8 cellular contexts compared by ENCODE assay signal in the genomic region with DNA sequence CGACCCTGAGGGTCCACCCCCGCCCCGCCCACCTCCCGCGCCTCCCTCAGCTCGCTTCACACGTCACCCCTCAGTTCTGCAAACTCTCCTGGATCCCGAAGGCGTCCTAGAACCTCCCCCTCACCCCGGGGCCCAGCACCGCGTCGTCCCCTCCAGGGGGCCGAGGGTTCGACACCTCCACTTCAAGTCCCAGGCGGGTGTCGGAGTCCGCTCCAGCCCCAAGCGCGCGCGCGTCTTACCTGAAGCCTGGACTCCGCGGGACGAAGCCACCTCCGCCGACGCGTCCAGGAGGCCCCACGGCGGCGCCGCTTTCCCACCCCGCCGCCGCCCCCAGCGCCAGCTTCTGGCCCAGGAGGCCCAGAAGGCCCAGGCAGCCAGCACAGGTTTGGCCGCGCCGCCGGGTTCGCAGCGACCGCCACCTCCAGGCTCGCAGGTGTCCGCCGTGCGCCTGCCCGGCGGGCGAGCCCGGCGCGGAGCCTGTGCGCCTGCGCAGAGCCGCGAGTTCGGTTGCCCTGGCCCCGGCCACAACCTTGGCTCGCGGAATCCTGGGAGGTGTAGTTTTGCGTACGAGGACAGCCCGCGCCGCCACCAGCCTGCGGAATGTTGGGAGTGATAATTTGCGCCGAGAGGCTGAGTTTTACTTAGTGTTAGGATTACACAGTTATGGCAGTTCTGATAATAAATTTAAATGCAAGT. TPM values are rescaled to one million over a fixed set of nuclear protein-coding genes. Genes with fewer than 3 reads are reported as not detected.
DNase-seq lines count a peak whose midpoint lies in the region; ATAC-seq and TF ChIP-seq lines count a peak whose summit lies in the region.

A gene (minus strand): TSS at position 483 of the 696 bp plus-strand sequence. CDS start 24,648 bp downstream, outside the sequence.

- H2AK5ac ChIP-seq in IMR-90 (ENCODE audit: low read depth, low read length) = no peak within 1 kb of the TSS

- TF ChIP-seq RAD21 in IMR-90 (IDR thresholded peaks at IDR 0.05; ENCODE audit: low read length) = no peak

- H2AK9ac ChIP-seq in IMR-90 (replicated peaks; ENCODE audit: low read depth, low read length, poor library complexity) = peak within 1 kb of the TSS; percentile 82

- POLR2A ChIA-PET in IMR-90 (lab: Charles Lee; ENCODE audit: unreplicated experiment) = no interaction called here

- H3K27me3 ChIP-seq in IMR-90 (ENCODE audit: control insufficient read depth, insufficient read depth, low read length) = no peaks in the 10 kb centered on the region; the same call in 1 of the 2 replicates
- no peaks in the 10 kb centered on the region for H3K27me3 ChIP-seq in Peyer's patch
- H3K27me3 ChIP-seq in esophagus squamous epithelium = no peaks in the 10 kb centered on the region
- no peaks in the 10 kb centered on the region for H3K27me3 ChIP-seq in muscle layer of duodenum (ENCODE audit: low read depth, low read length)

- no peak within 1 kb of the TSS for H3K56ac ChIP-seq in IMR-90 (ENCODE audit: extremely low read depth, insufficient read depth, low read length)

- 0 out of 2 replicates have a peak within 1 kb of the TSS, but pooled peaks have one; percentile 37 for H3K14ac ChIP-seq in IMR-90 (replicated peaks; ENCODE audit: low read depth, low read length)

- peak within 1 kb of the TSS; percentile 83 for H3K4me2 ChIP-seq in IMR-90 (ENCODE audit: low read depth, low read length)

- no peak within 1 kb of the TSS for H2BK15ac ChIP-seq in IMR-90 (ENCODE audit: low read depth, low read length)

- peak within 1 kb of the TSS; percentile 28 for H3K9ac ChIP-seq in IMR-90 (ENCODE audit: low read depth, low read length)

- H3K18ac ChIP-seq in IMR-90 (ENCODE audit: low read depth, low read length) = no peak within 1 kb of the TSS

- H2BK20ac ChIP-seq in IMR-90 (ENCODE audit: low read depth, low read length) = no peak within 1 kb of the TSS

- H4K5ac ChIP-seq in IMR-90 (ENCODE audit: low read depth, low read length) = peak within 1 kb of the TSS; percentile 22; the same call in 1 of the 2 replicates

- H3K79me1 ChIP-seq in IMR-90 (ENCODE audit: low read depth in 1 of 2, low read length in 2 of 2) = peaks cover 0 to 8% of the 10 kb centered on the region in 2 experiments; a peak in 2 of 4 replicates

- no peak within 1 kb of the TSS for H4K91ac ChIP-seq in IMR-90 (ENCODE audit: insufficient read depth, low read depth, low read length)

- peaks cover 9% of the 10 kb centered on the region; the same call in 1 of the 2 replicates for H3K9me1 ChIP-seq in IMR-90 (ENCODE audit: insufficient read depth, low read length)

- H2BK5ac ChIP-seq in IMR-90 (ENCODE audit: low read depth, low read length, poor library complexity, severe bottlenecking) = no peak within 1 kb of the TSS

- dilution Hi-C loops in IMR-90 (cut with HindIII; ENCODE audit: low sequenced_read_pairs, unreplicated experiment) = no loop called here

- CTCF ChIA-PET in IMR-90 (lab: Yijun Ruan, JAX) = interaction anchor here (1.0 kb wide), 1 partner anchor 397 kb away, joined by 3 read pairs; no protein-coding TSS in a partner anchor

- no peak within 1 kb of the TSS; the same call in 1 of the 2 replicates for H3K4ac ChIP-seq in IMR-90 (ENCODE audit: low read depth, low read length)

- WGBS in IMR-90 (ENCODE audit: extremely low coverage in 2 of 2, insufficient read length in 1 of 2), 2 experiments = 0% methylated on average over 34 of the region's 71 CpGs; no CpG with 5 or more reads in 1 of the 2 experiments
- 0% methylated on average over 4 to 10 of the region's 71 CpGs for WGBS in esophagus squamous epithelium, 2 donors

- intact Hi-C loops in IMR-90 (cut with micrococcal nuclease) = no loop called here
- intact Hi-C loops in esophagus squamous epithelium (cut with DNase I) = no loop called here

- in situ Hi-C loops in IMR-90 (cut with MboI; ENCODE audit: low sequenced_read_pairs) = no loop called here

- H3K4me1 ChIP-seq in IMR-90 (ENCODE audit: control insufficient read depth, insufficient read depth, low read length) (peaks cover 3% of the 10 kb centered on the region; the same call in 1 of the 2 replicates), Peyer's patch (peaks cover 0 to 12% (median 4%) of the 10 kb centered on the region in 4 donors), esophagus squamous epithelium (peaks cover 4 to 35% (median 4%) of the 10 kb centered on the region in 3 donors), muscle layer of duodenum (ENCODE audit: control insufficient read depth in 1 of 2, insufficient read depth in 2 of 2, low read length in 2 of 2) (peaks cover 4 to 6% of the 10 kb centered on the region in 2 donors)

- DNase-seq in CMK (ENCODE audit: low read depth) (peak; percentile 45), IMR-90 (peak; percentile 71), Peyer's patch (peak; percentile 84 to 95 (median 91)), activated T-helper 1 cell treated with Interleukin-2 at 50 U/mL for 16 hours (ENCODE audit: low read depth) (peak; percentile 84), esophagus squamous epithelium (lab: John Stamatoyannopoulos, UW) (peak; percentile 17)
- DNase-seq in stimulated activated CD8-positive, alpha-beta memory T cell treated with anti-CD3 and anti-CD28 coated beads, Interleukin-4, amount 100 ng/mL, for 48 hours = peak; percentile 90

- peak within 1 kb of the TSS in 1 of 2 experiments; percentile 28; a peak in 1 of 4 replicates for H4K8ac ChIP-seq in IMR-90 (ENCODE audit: low read depth in 2 of 2, low read length in 2 of 2)

- peak within 1 kb of the TSS; percentile 86 for H3K4me3 ChIP-seq in IMR-90 (ENCODE audit: insufficient read depth, low read depth, low read length)
- H3K4me3 ChIP-seq in Peyer's patch = peak within 1 kb of the TSS; percentile 64 to 86 (median 78)
- H3K4me3 ChIP-seq in esophagus squamous epithelium = peak within 1 kb of the TSS; percentile 58 to 96 (median 82)
- H3K4me3 ChIP-seq in muscle layer of duodenum (ENCODE audit: low read depth in 1 of 2, low read length in 2 of 2) = peak within 1 kb of the TSS; percentile 70 to 72

- no TSS peak for BruUV-seq in IMR-90 (replicated peaks; lab: Mats Ljungman, UMichigan)

- TF ChIP-seq POLR2A in IMR-90 (IDR thresholded peaks at IDR 0.05; ENCODE audit: low read depth, low read length) = no peak
- TF ChIP-seq POLR2A in Peyer's patch (IDR thresholded peaks at IDR 0.05) = peak in 1 of 2 donors; percentile 44
- TF ChIP-seq POLR2A in esophagus squamous epithelium (IDR thresholded peaks at IDR 0.05) = peak in 3 of 4 donors; percentile 50 to 59 (median 57)

- peak within 1 kb of the TSS; percentile 93 for H2AFZ ChIP-seq in IMR-90 (replicated peaks; ENCODE audit: low read length, poor library complexity)

- H3K27ac ChIP-seq in IMR-90 (ENCODE audit: insufficient read depth, low read length) = no peak within 1 kb of the TSS
- peak within 1 kb of the TSS; percentile 11 to 72 (median 34) for H3K27ac ChIP-seq in Peyer's patch
- H3K27ac ChIP-seq in esophagus squamous epithelium = peak within 1 kb of the TSS; percentile 64 to 81 (median 72)
- H3K27ac ChIP-seq in muscle layer of duodenum (ENCODE audit: low read length) = no peak within 1 kb of the TSS

- TF ChIP-seq CTCF in IMR-90 (conservative IDR thresholded peaks at IDR 0.05; ENCODE audit: low read depth, low read length) (no peak), Peyer's patch (IDR thresholded peaks at IDR 0.05) (peak in 2 of 6 experiments; percentile 10 to 26), esophagus squamous epithelium (IDR thresholded peaks at IDR 0.05) (peak in 2 of 6 experiments; percentile 7 to 50)

- ATAC-seq in GM21447 (IDR thresholded peaks at IDR 0.05; ENCODE audit: unreplicated experiment) (peak; percentile 83), IMR-90 (ENCODE audit: low read depth) (peak; percentile 99)

- H3K36me3 ChIP-seq in IMR-90 (ENCODE audit: control insufficient read depth, insufficient read depth, low read length) = no peaks in the 10 kb centered on the region
- no peaks in the 10 kb centered on the region for H3K36me3 ChIP-seq in Peyer's patch
- H3K36me3 ChIP-seq in esophagus squamous epithelium = no peaks in the 10 kb centered on the region
- H3K36me3 ChIP-seq in muscle layer of duodenum (ENCODE audit: control insufficient read depth in 1 of 2, insufficient read depth in 2 of 2, low read length in 2 of 2) = no peaks in the 10 kb centered on the region

- H4K20me1 ChIP-seq in IMR-90 (ENCODE audit: insufficient read depth, low read length) = no peaks in the 10 kb centered on the region

- no peak within 1 kb of the TSS for H3K23ac ChIP-seq in IMR-90 (ENCODE audit: low read depth, low read length)

- no peak within 1 kb of the TSS for H2BK120ac ChIP-seq in IMR-90 (ENCODE audit: low read depth, low read length)

- no peaks in the 10 kb centered on the region for H3K9me3 ChIP-seq in IMR-90 (ENCODE audit: control insufficient read depth, insufficient read depth, low read length)
- no peaks in the 10 kb centered on the region for H3K9me3 ChIP-seq in Peyer's patch
- no peaks in the 10 kb centered on the region for H3K9me3 ChIP-seq in esophagus squamous epithelium
- no peaks in the 10 kb centered on the region for H3K9me3 ChIP-seq in muscle layer of duodenum (ENCODE audit: control insufficient read depth in 1 of 2, low read length in 2 of 2)

TF ChIP-seq in IMR-90, 13 proteins besides CTCF, POLR2A, EP300 and RAD21 (continues in another document):
- TF ChIP-seq FOS (IDR thresholded peaks at IDR 0.05; ENCODE audit: low read depth, low read length) (peak; percentile 2; the same call in 1 of the 2 replicates), MAZ (IDR thresholded peaks at IDR 0.05; ENCODE audit: borderline replicate concordance, low read depth, low read length) (0 out of 2 replicates have a peak, but pooled peaks have one; percentile 12), MAFK (IDR thresholded peaks at IDR 0.05; ENCODE audit: low read depth, low read length) (no peak), CEBPB (IDR thresholded peaks at IDR 0.05; ENCODE audit: low read depth, low read length) (no peak), RFX5 (IDR thresholded peaks at IDR 0.05; ENCODE audit: low read depth, low read length) (no peak), CHD1 (IDR thresholded peaks at IDR 0.05; ENCODE audit: low read depth, low read length) (no peak)
- TF ChIP-seq, protein P1, sequence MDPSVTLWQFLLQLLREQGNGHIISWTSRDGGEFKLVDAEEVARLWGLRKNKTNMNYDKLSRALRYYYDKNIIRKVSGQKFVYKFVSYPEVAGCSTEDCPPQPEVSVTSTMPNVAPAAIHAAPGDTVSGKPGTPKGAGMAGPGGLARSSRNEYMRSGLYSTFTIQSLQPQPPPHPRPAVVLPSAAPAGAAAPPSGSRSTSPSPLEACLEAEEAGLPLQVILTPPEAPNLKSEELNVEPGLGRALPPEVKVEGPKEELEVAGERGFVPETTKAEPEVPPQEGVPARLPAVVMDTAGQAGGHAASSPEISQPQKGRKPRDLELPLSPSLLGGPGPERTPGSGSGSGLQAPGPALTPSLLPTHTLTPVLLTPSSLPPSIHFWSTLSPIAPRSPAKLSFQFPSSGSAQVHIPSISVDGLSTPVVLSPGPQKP (IDR thresholded peaks at IDR 0.05; ENCODE audit: borderline replicate concordance, low read depth, low read length) = no peak

RNA-seq across cellular contexts. Expression of the gene that starts here (rescaled TPM):
- 6.4 and 7.5 TPM in 2 replicates for total RNA-seq in IMR-90 (2012; rRNA removed)
- polyA plus RNA-seq in IMR-90 (2012; rRNA removed) = 16.2 and 19.4 TPM in 2 replicates
- 10.7 and 24.9 TPM in 2 replicates for polyA plus RNA-seq in IMR-90 (2012; cell fraction: cytosol; rRNA removed)
- polyA plus RNA-seq in IMR-90 (2012; cell fraction: nucleus; rRNA removed; ENCODE audit: low replicate concordance) = 8.4 and 15.5 TPM in 2 replicates
- total RNA-seq in Peyer's patch = 10 to 100 TPM in 1 of 4 donors, 1 to 10 TPM in 3; 4.1 to 11.8 (median 7.1) TPM
- total RNA-seq in esophagus squamous epithelium = 10 to 100 TPM in 1 of 4 donors, 1 to 10 TPM in 3; 4.4 to 14.0 (median 9.0) TPM

Comparison
In these comparisons a context has a peak if more than half of its experiments do, and no peak if none do; other contexts are left out.
1. DNase-seq: peak in every context shown above with its lines; median percentile 91 in Peyer's patch; 90 in stimulated activated CD8-positive, alpha-beta memory T cell treated with anti-CD3 and anti-CD28 coated beads, Interleukin-4, amount 100 ng/mL, for 48 hours; 84 in activated T-helper 1 cell treated with Interleukin-2 at 50 U/mL for 16 hours; 71 in IMR-90; 45 in CMK; 17 in esophagus squamous epithelium.
2. H3K27ac ChIP-seq: peak in Peyer's patch (4 of 4) and esophagus squamous epithelium (4 of 4); none in IMR-90 (single experiment) and muscle layer of duodenum (single experiment).
3. Peak in every context shown above with its lines, with median percentiles within 50 percentile points of each other: H3K4me3 ChIP-seq.